In genomic region chr9:108688051-108688450, GRCh38 we compare ENCODE assay signal across 28 cellular contexts.
"Had no signal": no experiment of that assay in that cellular context is flagged by ENCODE, and none has a peak within 500 bp of the region (broad histone marks: within the 10 kb centered on the region; RNA-seq: fewer than 3 reads in every experiment).

No MANE protein-coding gene starts in this region.

- DNase-seq: activated CD4-positive, alpha-beta T cell treated with anti-CD3 and anti-CD28 coated beads for 4 hours; activated CD8-positive, alpha-beta memory T cell treated with anti-CD3 and anti-CD28 coated beads, Interleukin-2, amount 50 U/mL, for 4 hours; activated CD8-positive, alpha-beta T cell treated with anti-CD3 and anti-CD28 coated beads for 36 hours; activated gamma-delta T cell treated with Interleukin-2 at 50 U/mL for 16 hours; activated naive CD4-positive, alpha-beta T cell treated with anti-CD3 and anti-CD28 coated beads, Interleukin-2, amount 10 ng/mL, durations not matched to agents 7 days and 5 days; activated naive CD8-positive, alpha-beta T cell treated with anti-CD3 and anti-CD28 coated beads for 36 hours; activated T-cell treated with anti-CD3 and anti-CD28 coated beads, Interleukin-2, amount 50 U/mL, for 72 hours; adrenal gland; Karpas-422; MM.1S; NCI-H1105; NCI-H1436 treated with DMSO at 0.1 percent for 48 hours; NCI-H187; NCI-H2081; NCI-H510A treated with DMSO at 0.1 percent for 48 hours; NK-92 treated with Interleukin-12 subunit alpha and Interleukin-12 subunit beta, amount 100 ng/mL, for 24 hours; OCI-M1; Peyer's patch; Right ventricle myocardium superior; SW 1271 had no signal

- H3K27me3 Mint-ChIP-seq: activated CD8-positive, alpha-beta T cell treated with anti-CD3 and anti-CD28 coated beads for 36 hours; activated naive CD4-positive, alpha-beta T cell treated with anti-CD3 and anti-CD28 coated beads, Interleukin-2, amount 10 ng/mL, durations not matched to agents 7 days and 5 days; activated naive CD8-positive, alpha-beta T cell treated with anti-CD3 and anti-CD28 coated beads for 36 hours had no signal

- H3K4me3 Mint-ChIP-seq: activated CD8-positive, alpha-beta T cell treated with anti-CD3 and anti-CD28 coated beads for 36 hours; activated naive CD4-positive, alpha-beta T cell treated with anti-CD3 and anti-CD28 coated beads, Interleukin-2, amount 10 ng/mL, durations not matched to agents 7 days and 5 days; activated naive CD8-positive, alpha-beta T cell treated with anti-CD3 and anti-CD28 coated beads for 36 hours; activated T-cell treated with anti-CD3 and anti-CD28 coated beads, Interleukin-2, amount 50 U/mL, for 72 hours; T-helper 1 cell treated with Interleukin-12 subunit alpha and Interleukin-12 subunit beta and Interleukin-4 antibody, amounts not matched to agents 30 μg/mL and 1 μg/mL, for 36 hours had no signal

- H3K27ac Mint-ChIP-seq: activated CD8-positive, alpha-beta T cell treated with anti-CD3 and anti-CD28 coated beads for 36 hours; activated naive CD4-positive, alpha-beta T cell treated with anti-CD3 and anti-CD28 coated beads, Interleukin-2, amount 10 ng/mL, durations not matched to agents 7 days and 5 days; activated naive CD8-positive, alpha-beta T cell treated with anti-CD3 and anti-CD28 coated beads for 36 hours; activated T-cell treated with anti-CD3 and anti-CD28 coated beads, Interleukin-2, amount 50 U/mL, for 72 hours; activated T-helper 2 cell treated with anti-CD3 and anti-CD28 coated beads, Interferon-gamma antibody, Interleukin-2, Interleukin-4, amounts not matched to agents 10 μg/mL and 5 μg/mL and 100 μg/mL, durations not matched to agents 14 hours and 24 hours and 36 hours; T-helper 1 cell treated with Interleukin-12 subunit alpha and Interleukin-12 subunit beta and Interleukin-4 antibody, amounts not matched to agents 30 μg/mL and 1 μg/mL, for 36 hours had no signal

- ATAC-seq: activated CD4-positive, CD25-positive, alpha-beta regulatory T cell treated with anti-CD3 and anti-CD28 coated beads, Interleukin-2, amount 50 U/mL, for 24 hours; activated CD8-positive, alpha-beta T cell treated with anti-CD3 and anti-CD28 coated beads for 36 hours; activated T-cell treated with anti-CD3 and anti-CD28 coated beads, Interleukin-2, amount 50 U/mL, for 72 hours; K562; SK-N-SH treated with all-trans-retinoic acid at 6 μM for 48 hours had no signal

- H3K4me1 ChIP-seq: adrenal gland, breast epithelium, Peyer's patch, SJSA1 had no signal

- H3K27ac ChIP-seq: adrenal gland, breast epithelium, Peyer's patch, RWPE1, SJSA1 had no signal

- H3K4me1 Mint-ChIP-seq: activated naive CD4-positive, alpha-beta T cell treated with anti-CD3 and anti-CD28 coated beads, Interleukin-2, amount 10 ng/mL, durations not matched to agents 7 days and 5 days; activated naive CD8-positive, alpha-beta T cell treated with anti-CD3 and anti-CD28 coated beads for 36 hours had no signal

- H3K9me3 Mint-ChIP-seq: activated T-helper 2 cell treated with anti-CD3 and anti-CD28 coated beads, Interferon-gamma antibody, Interleukin-2, Interleukin-4, amounts not matched to agents 10 μg/mL and 5 μg/mL and 100 μg/mL, durations not matched to agents 14 hours and 24 hours and 36 hours had no signal

- FAIRE-seq: K562 had no signal

- H3K36me3 Mint-ChIP-seq: activated naive CD4-positive, alpha-beta T cell treated with anti-CD3 and anti-CD28 coated beads, Interleukin-2, amount 10 ng/mL, durations not matched to agents 7 days and 5 days; activated naive CD8-positive, alpha-beta T cell treated with anti-CD3 and anti-CD28 coated beads for 36 hours had no signal

- H3K4me3 ChIP-seq: adrenal gland, breast epithelium, K562, Peyer's patch, SJSA1 had no signal

- H3K36me3 ChIP-seq: adrenal gland, breast epithelium, Peyer's patch, SJSA1 had no signal

- H3K27me3 ChIP-seq: adrenal gland, breast epithelium, Peyer's patch, SJSA1 had no signal
